In the genomic region with DNA sequence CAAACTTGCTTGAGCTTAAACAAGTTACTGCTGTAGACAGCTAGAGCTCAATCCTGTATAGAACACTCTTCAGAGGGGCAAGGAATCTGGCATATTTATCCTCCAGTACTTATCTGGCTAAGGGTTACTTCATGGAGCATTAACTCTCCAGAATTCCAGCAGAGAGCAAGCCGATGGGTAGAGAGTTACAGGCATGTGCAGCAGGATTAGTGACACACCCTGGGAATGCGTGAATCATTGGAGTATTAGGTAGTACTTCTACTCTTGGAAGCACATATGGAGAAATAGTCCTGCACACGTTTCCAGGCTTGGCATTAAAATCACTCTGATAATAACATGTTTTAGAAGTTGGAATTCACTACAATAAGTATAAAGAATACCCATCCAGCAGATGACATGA, we compare ENCODE assay signal across 17 cellular contexts. TPM values are rescaled to one million over a fixed set of nuclear protein-coding genes. Genes with fewer than 3 reads are reported as not detected.
DNase-seq lines count a peak whose midpoint lies in the region; ATAC-seq and TF ChIP-seq lines count a peak whose summit lies in the region.
"Had no signal": no experiment of that assay in that cellular context is flagged by ENCODE, and none has a peak within 500 bp of the region (broad histone marks: within the 10 kb centered on the region; RNA-seq: fewer than 3 reads in every experiment).

No MANE protein-coding gene starts in this region.

- H3K4me3 ChIP-seq in PC-3 (ENCODE audit: low read length) (no peak overlapping the region), epithelial cell of esophagus (ENCODE audit: low read length) (no peak overlapping the region), neuronal stem cell (ENCODE audit: low read length in 2 of 2) (no peak overlapping the region)
- H3K4me3 ChIP-seq: GM23338, K562 had no signal

- no peaks in the 10 kb centered on the region for H3K9me2 ChIP-seq in PC-3 (replicated peaks; ENCODE audit: low read length)

- H3K79me1 ChIP-seq in neuronal stem cell (ENCODE audit: low read depth, low read length): no peaks in the 10 kb centered on the region

- H3K4me1 ChIP-seq in PC-3 (ENCODE audit: insufficient read depth, low read length) (no peaks in the 10 kb centered on the region), neuronal stem cell (ENCODE audit: control insufficient read depth in 2 of 2, insufficient read depth in 1 of 2, low read depth in 1 of 2, low read length in 2 of 2) (peaks cover 0 to 1% of the 10 kb centered on the region in 2 donors)
- H3K4me1 ChIP-seq: BE2C had no signal

- H3K27ac ChIP-seq in PC-3 (ENCODE audit: low read length) (no peak overlapping the region), neuronal stem cell (replicated peaks; ENCODE audit: low read length) (no peak overlapping the region)
- H3K27ac ChIP-seq: C4-2B had no signal

- no peak overlapping the region for H3K4ac ChIP-seq in neuronal stem cell (ENCODE audit: low read length)

- H3K9me3 ChIP-seq in PC-3 (ENCODE audit: low read length): no peaks in the 10 kb centered on the region
- H3K9me3 ChIP-seq in neuronal stem cell (replicated peaks in 1 of 2; ENCODE audit: control insufficient read depth in 2 of 2, insufficient read depth in 1 of 2, low read depth in 1 of 2, low read length in 2 of 2): no peaks in the 10 kb centered on the region
- H3K9me3 ChIP-seq: BE2C had no signal

- TF ChIP-seq CTCF in PC-3 (conservative IDR thresholded peaks at IDR 0.05; ENCODE audit: low read depth, low read length) (no peak), epithelial cell of esophagus (IDR thresholded peaks at IDR 0.05; ENCODE audit: insufficient read depth, low read depth, low read length, missing control alignments) (no peak)

- H3K14ac ChIP-seq in neuronal stem cell (ENCODE audit: low read length): no peak overlapping the region

- no peaks in the 10 kb centered on the region for H3K27me3 ChIP-seq in PC-3 (ENCODE audit: low read length)
- H3K27me3 ChIP-seq in neuronal stem cell (ENCODE audit: control insufficient read depth in 3 of 3, insufficient read depth in 3 of 3, low read depth in 1 of 3, low read length in 3 of 3): no peaks in the 10 kb centered on the region
- H3K27me3 ChIP-seq: BE2C had no signal

- H2BK12ac ChIP-seq in neuronal stem cell (ENCODE audit: low read length): no peak overlapping the region

- WGBS in neuronal stem cell (ENCODE audit: extremely low coverage in 2 of 2, insufficient read length in 2 of 2, insufficient replicate concordance in 1 of 2), 2 donors: no CpG with 5 or more reads among the region's 3 CpGs

- H3F3A ChIP-seq in PC-3 (ENCODE audit: low read length, unreplicated experiment): no peaks in the 10 kb centered on the region

- no TSS peak for BruUV-seq in PC-3 (replicated peaks; lab: Mats Ljungman, UMichigan)

- peak; percentile 9 for DNase-seq in HT1080 (ENCODE audit: low read depth)
- DNase-seq in PC-3: peak; percentile 31
- DNase-seq in epithelial cell of esophagus (ENCODE audit: low read depth): peak; percentile 40
- peak; percentile 26 for DNase-seq in left kidney (ENCODE audit: low read depth, low spot score)
- DNase-seq in neuronal stem cell (ENCODE audit: low spot score): no peak
- DNase-seq in activated CD4-positive, alpha-beta T cell treated with anti-CD3 and anti-CD28 coated beads for 48 hours: no peak
- no peak for DNase-seq in dedifferentiated amniotic fluid mesenchymal stem cell (ENCODE audit: extremely low spot score)
- DNase-seq: BE2C; CD4-positive, alpha-beta memory T cell; DND-41; GDM1; H7 had no signal

- no peak for ATAC-seq in PC-3
- ATAC-seq in GM18519 (IDR thresholded peaks at IDR 0.05; ENCODE audit: low FRiP score, unreplicated experiment): no peak
- ATAC-seq: GM23338, K562 had no signal

- no peak overlapping the region for H3K18ac ChIP-seq in neuronal stem cell (ENCODE audit: low read length)

- H2AK5ac ChIP-seq in neuronal stem cell (ENCODE audit: low read depth, low read length): no peak overlapping the region

- no peak overlapping the region for H3K9ac ChIP-seq in PC-3 (ENCODE audit: low read length)
- H3K9ac ChIP-seq in neuronal stem cell (ENCODE audit: low read depth, low read length, poor library complexity): no peak overlapping the region

- intact Hi-C loops in PC-3 (cut with micrococcal nuclease): no loop called here

- no peak overlapping the region for H2BK15ac ChIP-seq in neuronal stem cell (ENCODE audit: low read length)

- H4K91ac ChIP-seq in neuronal stem cell (ENCODE audit: low read depth, low read length, poor library complexity): no peak overlapping the region

- no peak overlapping the region for H4K8ac ChIP-seq in neuronal stem cell (ENCODE audit: low read depth, low read length)

- CTCF ChIA-PET in PC-3 (lab: Charles Lee): no interaction called here

- no peak overlapping the region for H3K23ac ChIP-seq in neuronal stem cell (ENCODE audit: low read depth, low read length, poor library complexity)

- H2BK120ac ChIP-seq in neuronal stem cell (ENCODE audit: low read depth, low read length): no peak overlapping the region

- H3K36me3 ChIP-seq in PC-3 (ENCODE audit: low read depth, low read length) (no peaks in the 10 kb centered on the region), neuronal stem cell (replicated peaks in 1 of 2; ENCODE audit: control insufficient read depth in 2 of 2, insufficient read depth in 2 of 2, low read length in 2 of 2) (no peaks in the 10 kb centered on the region)
- H3K36me3 ChIP-seq: BE2C had no signal

- H3K79me2 ChIP-seq in PC-3 (ENCODE audit: low read length): no peaks in the 10 kb centered on the region

- H2BK5ac ChIP-seq in neuronal stem cell (ENCODE audit: low read length): no peak overlapping the region

- H2AFZ ChIP-seq in PC-3 (ENCODE audit: low read length) (no peak overlapping the region), neuronal stem cell (ENCODE audit: low read length) (no peak overlapping the region)
- H2AFZ ChIP-seq: GM23338 had no signal

- H3K4me2 ChIP-seq in PC-3 (ENCODE audit: low read length) (no peak overlapping the region), neuronal stem cell (ENCODE audit: insufficient read depth, low read length, poor library complexity, severe bottlenecking) (no peak overlapping the region)
- H3K4me2 ChIP-seq: GM23338 had no signal

- H4K20me1 ChIP-seq in PC-3 (ENCODE audit: low read length): no peaks in the 10 kb centered on the region

- POLR2A ChIA-PET in PC-3 (lab: Charles Lee; ENCODE audit: unreplicated experiment): no interaction called here

RNA-seq across cellular contexts. Expression of gene GRXCR1, which starts 35.4 kb away (rescaled TPM):
- total RNA-seq in HT1080 (2014; rRNA removed; shearing (Covaris generic)): not detected in 2 replicates
- polyA plus RNA-seq in HT1080 (2015; cell fraction: cytosol; rRNA removed): not detected in 2 replicates
- polyA plus RNA-seq in HT1080 (2015; cell fraction: nucleus; rRNA removed): not detected in 2 replicates
- not detected in 2 replicates for total RNA-seq in PC-3 (2014; rRNA removed)
- not detected for polyA plus RNA-seq in neuronal stem cell (2013, experiment 1 of 2)
- not detected for polyA plus RNA-seq in neuronal stem cell (2013, experiment 2 of 2)
- total RNA-seq: CD4-positive, alpha-beta memory T cell; GM23338; H7; K562 had no signal
- polyA plus RNA-seq: AG04450; CD4-positive, alpha-beta memory T cell; GM23338; K562 had no signal

Comparison
In these comparisons a context has a peak if more than half of its experiments do, and no peak if none do; other contexts are left out.
1. DNase-seq: peak in HT1080 (single experiment), PC-3 (single experiment), epithelial cell of esophagus (single experiment) and left kidney (single experiment); none in neuronal stem cell (single experiment), activated CD4-positive, alpha-beta T cell treated with anti-CD3 and anti-CD28 coated beads for 48 hours (single experiment) and dedifferentiated amniotic fluid mesenchymal stem cell (single experiment).